Comparison of ENCODE assay signal across 1 cellular context in the genomic region with DNA sequence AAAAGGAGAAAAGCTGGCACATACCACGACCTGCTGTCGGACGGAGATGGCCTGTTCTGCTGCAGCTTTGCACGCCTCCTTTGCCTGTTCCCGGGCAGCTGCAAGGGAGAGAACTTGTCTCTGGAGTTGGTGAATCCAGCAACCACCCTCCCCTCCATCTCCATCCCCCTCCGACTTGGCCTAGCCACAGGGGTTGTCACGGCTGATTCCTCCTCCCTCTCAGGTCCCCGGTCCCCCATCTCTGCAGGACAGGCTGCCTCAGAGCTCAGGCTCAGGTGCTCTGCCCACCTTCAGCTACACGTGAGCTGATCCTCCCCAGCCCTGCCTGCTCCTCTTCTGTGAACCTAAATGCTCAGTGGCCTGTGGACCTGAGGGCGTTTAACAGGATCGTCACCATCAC.
A peak's percentile ranks its signal among the peaks of the same experiment; 100 is the strongest.
TF ChIP-seq lines count a peak whose summit lies in the region.

No MANE protein-coding gene starts in this region.

TF ChIP-seq in K562, 482 proteins besides CTCF, POLR2A, EP300 and RAD21:
- no peak for TF ChIP-seq YY1 (IDR thresholded peaks at IDR 0.05; ENCODE audit: borderline replicate concordance in 1 of 3, control insufficient read depth in 1 of 3, extremely low read depth in 1 of 3, insufficient read depth in 3 of 3, insufficient read length in 1 of 3, insufficient replicate concordance in 2 of 3, low read depth in 1 of 3, low read length in 2 of 3)
- no peak for TF ChIP-seq ZNF57 (CRISPR knock-in tag; IDR thresholded peaks at IDR 0.05)
- TF ChIP-seq HMG20B (CRISPR knock-in tag; IDR thresholded peaks at IDR 0.05) = no peak
- TF ChIP-seq NR4A1 (CRISPR knock-in tag; IDR thresholded peaks at IDR 0.05) = no peak
- TF ChIP-seq NR4A1 (tag; IDR thresholded peaks at IDR 0.05) = no peak
- no peak for TF ChIP-seq EWSR1 (IDR thresholded peaks at IDR 0.05; ENCODE audit: borderline replicate concordance, low read depth, partially characterized antibody)
- peak; percentile 30; the same call in 1 of the 2 replicates for TF ChIP-seq RBFOX2 (IDR thresholded peaks at IDR 0.05; ENCODE audit: low read depth, low read length)
- no peak for TF ChIP-seq POLR2AphosphoS5 (IDR thresholded peaks at IDR 0.05; ENCODE audit: control insufficient read depth, insufficient read depth, low read depth, low read length)
- no peak for TF ChIP-seq NELFE (IDR thresholded peaks at IDR 0.05; ENCODE audit: insufficient read depth, insufficient read length)
- TF ChIP-seq, protein P1, sequence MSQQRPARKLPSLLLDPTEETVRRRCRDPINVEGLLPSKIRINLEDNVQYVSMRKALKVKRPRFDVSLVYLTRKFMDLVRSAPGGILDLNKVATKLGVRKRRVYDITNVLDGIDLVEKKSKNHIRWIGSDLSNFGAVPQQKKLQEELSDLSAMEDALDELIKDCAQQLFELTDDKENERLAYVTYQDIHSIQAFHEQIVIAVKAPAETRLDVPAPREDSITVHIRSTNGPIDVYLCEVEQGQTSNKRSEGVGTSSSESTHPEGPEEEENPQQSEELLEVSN (IDR thresholded peaks at IDR 0.05; ENCODE audit: borderline replicate concordance in 1 of 2, extremely low read depth in 1 of 2, insufficient read depth in 1 of 2, insufficient read length in 1 of 2, low read depth in 1 of 2, low read length in 1 of 2, poor library complexity in 1 of 2, severe bottlenecking in 1 of 2) = no peak
- TF ChIP-seq PTRF (tag; IDR thresholded peaks at IDR 0.05) = no peak
- peak; percentile 11; the same call in 1 of the 2 replicates for TF ChIP-seq POLR2G (IDR thresholded peaks at IDR 0.05; ENCODE audit: low read depth, low read length)
- no peak for TF ChIP-seq TAF1 (IDR thresholded peaks at IDR 0.05; ENCODE audit: control insufficient read depth, extremely low read depth, insufficient read depth, low read length, severe bottlenecking)
- TF ChIP-seq NFXL1 (CRISPR knock-in tag; IDR thresholded peaks at IDR 0.05) = no peak
- no peak for TF ChIP-seq GATA2 (CRISPR knock-in tag; IDR thresholded peaks at IDR 0.05)
- TF ChIP-seq, protein P2, sequence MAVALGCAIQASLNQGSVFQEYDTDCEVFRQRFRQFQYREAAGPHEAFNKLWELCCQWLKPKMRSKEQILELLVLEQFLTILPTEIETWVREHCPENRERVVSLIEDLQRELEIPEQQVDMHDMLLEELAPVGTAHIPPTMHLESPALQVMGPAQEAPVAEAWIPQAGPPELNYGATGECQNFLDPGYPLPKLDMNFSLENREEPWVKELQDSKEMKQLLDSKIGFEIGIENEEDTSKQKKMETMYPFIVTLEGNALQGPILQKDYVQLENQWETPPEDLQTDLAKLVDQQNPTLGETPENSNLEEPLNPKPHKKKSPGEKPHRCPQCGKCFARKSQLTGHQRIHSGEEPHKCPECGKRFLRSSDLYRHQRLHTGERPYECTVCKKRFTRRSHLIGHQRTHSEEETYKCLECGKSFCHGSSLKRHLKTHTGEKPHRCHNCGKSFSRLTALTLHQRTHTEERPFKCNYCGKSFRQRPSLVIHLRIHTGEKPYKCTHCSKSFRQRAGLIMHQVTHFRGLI (CRISPR knock-in tag; IDR thresholded peaks at IDR 0.05) = no peak
- TF ChIP-seq CBX2 (IDR thresholded peaks at IDR 0.05; ENCODE audit: insufficient read depth, low read length, poor library complexity, severe bottlenecking) = no peak
- TF ChIP-seq, protein P3, sequence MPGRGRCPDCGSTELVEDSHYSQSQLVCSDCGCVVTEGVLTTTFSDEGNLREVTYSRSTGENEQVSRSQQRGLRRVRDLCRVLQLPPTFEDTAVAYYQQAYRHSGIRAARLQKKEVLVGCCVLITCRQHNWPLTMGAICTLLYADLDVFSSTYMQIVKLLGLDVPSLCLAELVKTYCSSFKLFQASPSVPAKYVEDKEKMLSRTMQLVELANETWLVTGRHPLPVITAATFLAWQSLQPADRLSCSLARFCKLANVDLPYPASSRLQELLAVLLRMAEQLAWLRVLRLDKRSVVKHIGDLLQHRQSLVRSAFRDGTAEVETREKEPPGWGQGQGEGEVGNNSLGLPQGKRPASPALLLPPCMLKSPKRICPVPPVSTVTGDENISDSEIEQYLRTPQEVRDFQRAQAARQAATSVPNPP (IDR thresholded peaks at IDR 0.05; ENCODE audit: borderline replicate concordance, insufficient read depth, insufficient read length) = no peak
